In genomic region chr12:45148017-45148416, GRCh38 we compare ENCODE assay signal across 39 cellular contexts.
"Had no signal": no experiment of that assay in that cellular context is flagged by ENCODE, and none has a peak within 500 bp of the region (broad histone marks: within the 10 kb centered on the region; RNA-seq: fewer than 3 reads in every experiment).

No MANE protein-coding gene starts in this region.

- H3K4me1 Mint-ChIP-seq: activated naive CD4-positive, alpha-beta T cell treated with anti-CD3 and anti-CD28 coated beads, Interleukin-2, amount 10 ng/mL, durations not matched to agents 7 days and 5 days; activated naive CD4-positive, alpha-beta T cell treated with anti-CD3 and anti-CD28 coated beads, Interleukin-2, amount 50 U/mL, for 24 hours; activated naive CD8-positive, alpha-beta T cell treated with anti-CD3 and anti-CD28 coated beads for 36 hours; activated naive CD8-positive, alpha-beta T cell treated with anti-CD3 and anti-CD28 coated beads, Interleukin-2, amount 10 ng/mL, durations not matched to agents 7 days and 5 days; activated naive CD8-positive, alpha-beta T cell treated with anti-CD3 and anti-CD28 coated beads, Interleukin-2, amount 50 U/mL, for 24 hours; activated T-helper 17 cell treated with anti-CD3 and anti-CD28 coated beads, Interleukin-2, amount 50 U/mL, for 72 hours; brain; central memory CD8-positive, alpha-beta T cell had no signal

- H3K27me3 Mint-ChIP-seq: activated naive CD8-positive, alpha-beta T cell treated with anti-CD3 and anti-CD28 coated beads for 36 hours had no signal

- H3K27ac Mint-ChIP-seq: activated naive CD4-positive, alpha-beta T cell treated with anti-CD3 and anti-CD28 coated beads for 36 hours; activated naive CD4-positive, alpha-beta T cell treated with anti-CD3 and anti-CD28 coated beads, Interleukin-2, amount 10 ng/mL, durations not matched to agents 7 days and 5 days; activated naive CD4-positive, alpha-beta T cell treated with anti-CD3 and anti-CD28 coated beads, Interleukin-2, amount 50 U/mL, for 24 hours; activated naive CD4-positive, alpha-beta T cell treated with anti-CD3 and anti-CD28 coated beads, Interleukin-2, amount 50 U/mL, for 72 hours; activated naive CD8-positive, alpha-beta T cell; activated naive CD8-positive, alpha-beta T cell treated with anti-CD3 and anti-CD28 coated beads for 36 hours; activated naive CD8-positive, alpha-beta T cell treated with anti-CD3 and anti-CD28 coated beads, Interleukin-2, amount 10 ng/mL, durations not matched to agents 7 days and 5 days; activated naive CD8-positive, alpha-beta T cell treated with anti-CD3 and anti-CD28 coated beads, Interleukin-2, amount 50 U/mL, for 24 hours; activated T-cell treated with anti-CD3 and anti-CD28 coated beads, Interleukin-2, amount 50 U/mL, for 24 hours; activated T-cell treated with anti-CD3 and anti-CD28 coated beads, Interleukin-2, amount 50 U/mL, for 72 hours; activated T-helper 1 cell treated with anti-CD3 and anti-CD28 coated beads, Interleukin-12 subunit alpha, Interleukin-12 subunit beta, Interleukin-2, Interleukin-4 antibody, amounts not matched to agents 30 ng/mL and 10 ng/mL and 1 ng/mL, durations not matched to agents 14 hours and 24 hours and 36 hours; activated T-helper 17 cell treated with anti-CD3 and anti-CD28 coated beads, Interleukin-2, amount 50 U/mL, for 72 hours; activated T-helper 2 cell treated with anti-CD3 and anti-CD28 coated beads, Interferon-gamma antibody, Interleukin-2, Interleukin-4, amounts not matched to agents 10 μg/mL and 5 μg/mL and 100 μg/mL, durations not matched to agents 14 hours and 24 hours and 36 hours; brain had no signal

- H3K4me3 Mint-ChIP-seq: activated naive CD4-positive, alpha-beta T cell treated with anti-CD3 and anti-CD28 coated beads for 36 hours; activated naive CD4-positive, alpha-beta T cell treated with anti-CD3 and anti-CD28 coated beads, Interleukin-2, amount 10 ng/mL, durations not matched to agents 7 days and 5 days; activated naive CD4-positive, alpha-beta T cell treated with anti-CD3 and anti-CD28 coated beads, Interleukin-2, amount 50 U/mL, for 24 hours; activated naive CD8-positive, alpha-beta T cell; activated naive CD8-positive, alpha-beta T cell treated with anti-CD3 and anti-CD28 coated beads for 36 hours; activated naive CD8-positive, alpha-beta T cell treated with anti-CD3 and anti-CD28 coated beads, Interleukin-2, amount 10 ng/mL, durations not matched to agents 7 days and 5 days; activated naive CD8-positive, alpha-beta T cell treated with anti-CD3 and anti-CD28 coated beads, Interleukin-2, amount 50 U/mL, for 24 hours; activated T-cell treated with anti-CD3 and anti-CD28 coated beads, Interleukin-2, amount 50 U/mL, for 24 hours; activated T-cell treated with anti-CD3 and anti-CD28 coated beads, Interleukin-2, amount 50 U/mL, for 4 hours; activated T-cell treated with anti-CD3 and anti-CD28 coated beads, Interleukin-2, amount 50 U/mL, for 72 hours; activated T-helper 1 cell treated with anti-CD3 and anti-CD28 coated beads, Interleukin-12 subunit alpha, Interleukin-12 subunit beta, Interleukin-2, Interleukin-4 antibody, amounts not matched to agents 30 ng/mL and 10 ng/mL and 1 ng/mL, durations not matched to agents 14 hours and 24 hours and 36 hours; activated T-helper 17 cell treated with anti-CD3 and anti-CD28 coated beads, Interleukin-2, amount 50 U/mL, for 72 hours; brain; central memory CD8-positive, alpha-beta T cell had no signal

- H3K27me3 ChIP-seq: adrenal gland, ascending aorta, body of pancreas, brain microvascular endothelial cell, breast epithelium, cardiac muscle cell had no signal

- H3K36me3 Mint-ChIP-seq: activated naive CD4-positive, alpha-beta T cell treated with anti-CD3 and anti-CD28 coated beads, Interleukin-2, amount 10 ng/mL, durations not matched to agents 7 days and 5 days; activated naive CD4-positive, alpha-beta T cell treated with anti-CD3 and anti-CD28 coated beads, Interleukin-2, amount 50 U/mL, for 24 hours; activated naive CD8-positive, alpha-beta T cell treated with anti-CD3 and anti-CD28 coated beads, Interleukin-2, amount 10 ng/mL, durations not matched to agents 7 days and 5 days; brain had no signal

- H3K27ac ChIP-seq: adrenal gland, ascending aorta, body of pancreas, brain microvascular endothelial cell, breast epithelium, cardiac muscle cell had no signal

- DNase-seq: activated effector memory CD4-positive, alpha-beta T cell treated with anti-CD3 and anti-CD28 coated beads, Interleukin-2, amount 50 U/mL, for 16 hours; activated effector memory CD4-positive, alpha-beta T cell treated with Interleukin-2 at 50 U/mL for 16 hours; activated gamma-delta T cell; activated gamma-delta T cell treated with Interleukin-2 at 50 U/mL for 16 hours; activated naive CD4-positive, alpha-beta T cell; activated naive CD4-positive, alpha-beta T cell treated with anti-CD3 and anti-CD28 coated beads for 36 hours; activated naive CD4-positive, alpha-beta T cell treated with anti-CD3 and anti-CD28 coated beads, Interleukin-2, amount 10 ng/mL, durations not matched to agents 7 days and 5 days; activated naive CD4-positive, alpha-beta T cell treated with anti-CD3 and anti-CD28 coated beads, Interleukin-2, amount 50 U/mL, for 16 hours; activated naive CD4-positive, alpha-beta T cell treated with Interleukin-2 at 50 U/mL for 16 hours; activated naive CD8-positive, alpha-beta T cell treated with anti-CD3 and anti-CD28 coated beads for 36 hours; activated naive CD8-positive, alpha-beta T cell treated with anti-CD3 and anti-CD28 coated beads, Interleukin-2, amount 10 ng/mL, durations not matched to agents 7 days and 5 days; activated naive CD8-positive, alpha-beta T cell treated with anti-CD3 and anti-CD28 coated beads, Interleukin-2, amount 50 U/mL, for 24 hours; activated T-cell treated with anti-CD3 and anti-CD28 coated beads for 4 hours; activated T-cell treated with anti-CD3 and anti-CD28 coated beads, Interleukin-2, amount 50 U/mL, for 1 hour; activated T-cell treated with anti-CD3 and anti-CD28 coated beads, Interleukin-2, amount 50 U/mL, for 24 hours; activated T-cell treated with anti-CD3 and anti-CD28 coated beads, Interleukin-2, amount 50 U/mL, for 4 hours; activated T-cell treated with anti-CD3 and anti-CD28 coated beads, Interleukin-2, amount 50 U/mL, for 48 hours; activated T-cell treated with anti-CD3 and anti-CD28 coated beads, Interleukin-2, amount 50 U/mL, for 72 hours; adrenal gland; amniotic stem cell; amygdala; anterior cingulate cortex; aorta; body of pancreas; brain microvascular endothelial cell; caudate nucleus; central memory CD4-positive, alpha-beta T cell; cerebellar nuclear complex had no signal

- H3K36me3 ChIP-seq: adrenal gland, ascending aorta, brain microvascular endothelial cell, breast epithelium, cardiac muscle cell had no signal

- H3K4me1 ChIP-seq: adrenal gland, ascending aorta, body of pancreas, breast epithelium had no signal

- H3K9me3 ChIP-seq: adrenal gland, ascending aorta had no signal

- H3K4me3 ChIP-seq: adrenal gland, ascending aorta, body of pancreas, breast epithelium, cardiac muscle cell had no signal

- ATAC-seq: activated naive CD4-positive, alpha-beta T cell treated with anti-CD3 and anti-CD28 coated beads, Interleukin-2, amount 50 U/mL, for 72 hours; activated naive CD8-positive, alpha-beta T cell treated with anti-CD3 and anti-CD28 coated beads, Interleukin-2, amount 50 U/mL, for 24 hours; activated T-cell treated with anti-CD3 and anti-CD28 coated beads, Interleukin-2, amount 50 U/mL, for 4 hours; activated T-cell treated with anti-CD3 and anti-CD28 coated beads, Interleukin-2, amount 50 U/mL, for 72 hours; activated T-helper 17 cell treated with anti-CD3 and anti-CD28 coated beads, Interleukin-2, amount 50 U/mL, for 72 hours; body of pancreas had no signal
